ENCODE assay signal across 13 cellular contexts in genomic region chr1:169662680-169663079, GRCh38. TPM values are rescaled to one million over a fixed set of nuclear protein-coding genes. Genes with fewer than 3 reads are reported as not detected.
DNase-seq lines count a peak whose midpoint lies in the region; ATAC-seq and TF ChIP-seq lines count a peak whose summit lies in the region.
"Not testable (repeated sequence)": the region's sequence is repeated elsewhere in the genome, so short reads cannot be mapped to it uniquely, and the experiment has no call there.
"Had no signal": no experiment of that assay in that cellular context is flagged by ENCODE, and none has a peak within 500 bp of the region (broad histone marks: within the 10 kb centered on the region; RNA-seq: fewer than 3 reads in every experiment).

No MANE protein-coding gene starts in this region.

- CTCF ChIA-PET in CD8-positive, alpha-beta T cell (lab: Charles Lee); WTC11 (lab: Charles Lee); activated CD8-positive, alpha-beta T cell treated with anti-CD3 and anti-CD28 coated beads, Interleukin-2, amount 10 ng/mL, durations not matched to agents 7 days and 5 days (lab: Charles Lee); activated naive CD4-positive, alpha-beta T cell treated with anti-CD3 and anti-CD28 coated beads for 36 hours (lab: Charles Lee); naive thymus-derived CD4-positive, alpha-beta T cell (lab: Charles Lee): not testable (repeated sequence)

- peaks cover 51% of the 10 kb centered on the region for H3K36me3 Mint-ChIP-seq in CD8-positive, alpha-beta T cell
- not testable (repeated sequence) for H3K36me3 Mint-ChIP-seq in WTC11; central memory CD8-positive, alpha-beta T cell (ENCODE audit: insufficient read depth)
- peaks cover 34% of the 10 kb centered on the region for H3K36me3 Mint-ChIP-seq in activated CD8-positive, alpha-beta T cell treated with anti-CD3 and anti-CD28 coated beads, Interleukin-2, amount 10 ng/mL, durations not matched to agents 7 days and 5 days (ENCODE audit: low read depth)
- peaks cover 26% of the 10 kb centered on the region for H3K36me3 Mint-ChIP-seq in activated naive CD4-positive, alpha-beta T cell treated with anti-CD3 and anti-CD28 coated beads for 36 hours (ENCODE audit: low read depth)
- peaks cover 6 to 34% (median 26%) of the 10 kb centered on the region in 5 donors for H3K36me3 Mint-ChIP-seq in naive thymus-derived CD4-positive, alpha-beta T cell

- not testable (repeated sequence) for DNase-seq in CD8-positive, alpha-beta T cell; activated CD8-positive, alpha-beta T cell treated with anti-CD3 and anti-CD28 coated beads, Interleukin-2, amount 10 ng/mL, durations not matched to agents 7 days and 5 days; central memory CD8-positive, alpha-beta T cell (ENCODE audit: low spot score in 2 of 2); naive thymus-derived CD4-positive, alpha-beta T cell
- DNase-seq in NCI-H1105 treated with DMSO at 0.1 percent for 48 hours (lab: John Stamatoyannopoulos, UW) (peak; percentile 5), WTC11 (ENCODE audit: low spot score) (peak; percentile 19)
- DNase-seq in activated naive CD4-positive, alpha-beta T cell treated with anti-CD3 and anti-CD28 coated beads for 36 hours, result peak; percentile 15

- H3K36me3 ChIP-seq in CD8-positive, alpha-beta T cell (ENCODE audit: insufficient read depth, low read length); naive thymus-derived CD4-positive, alpha-beta T cell (ENCODE audit: control insufficient read depth in 2 of 3, insufficient read depth in 3 of 3, low read length in 3 of 3): not testable (repeated sequence)

- intact Hi-C loops in CD8-positive, alpha-beta T cell (cut with DNase I, micrococcal nuclease); activated naive CD4-positive, alpha-beta T cell treated with anti-CD3 and anti-CD28 coated beads for 36 hours (cut with micrococcal nuclease): not testable (repeated sequence)
- intact Hi-C loops in naive thymus-derived CD4-positive, alpha-beta T cell (cut with micrococcal nuclease), result loop anchor here in 1 of 2 donors (1.0 kb wide), 1 partner anchor 31 kb away; no protein-coding TSS in a partner anchor

- H3K9me3 Mint-ChIP-seq in CD8-positive, alpha-beta T cell, result peaks cover 15% of the 10 kb centered on the region
- not testable (repeated sequence) for H3K9me3 Mint-ChIP-seq in WTC11; central memory CD8-positive, alpha-beta T cell
- peaks cover 17% of the 10 kb centered on the region for H3K9me3 Mint-ChIP-seq in activated CD8-positive, alpha-beta T cell treated with anti-CD3 and anti-CD28 coated beads, Interleukin-2, amount 10 ng/mL, durations not matched to agents 7 days and 5 days (ENCODE audit: insufficient read depth)
- peaks cover 15% of the 10 kb centered on the region for H3K9me3 Mint-ChIP-seq in activated naive CD4-positive, alpha-beta T cell treated with anti-CD3 and anti-CD28 coated beads for 36 hours
- H3K9me3 Mint-ChIP-seq in naive thymus-derived CD4-positive, alpha-beta T cell, result peaks cover 0 to 46% (median 14%) of the 10 kb centered on the region in 11 donors

- H3K27ac ChIP-seq in CD8-positive, alpha-beta T cell (ENCODE audit: low read depth, low read length); naive thymus-derived CD4-positive, alpha-beta T cell (ENCODE audit: low read depth, low read length): not testable (repeated sequence)

- ATAC-seq in CD8-positive, alpha-beta T cell; WTC11; activated CD8-positive, alpha-beta T cell treated with anti-CD3 and anti-CD28 coated beads, Interleukin-2, amount 10 ng/mL, durations not matched to agents 7 days and 5 days; central memory CD8-positive, alpha-beta T cell (replicated peaks; ENCODE audit: extremely low read depth, poor library complexity, severe bottlenecking); naive thymus-derived CD4-positive, alpha-beta T cell: not testable (repeated sequence)

- not testable (repeated sequence) for H3K4me3 ChIP-seq in CD8-positive, alpha-beta T cell (ENCODE audit: low read depth, low read length)
- H3K4me3 ChIP-seq in naive thymus-derived CD4-positive, alpha-beta T cell (ENCODE audit: low read length), result peak overlapping the region; percentile 22

- H3K4me1 Mint-ChIP-seq in CD8-positive, alpha-beta T cell (ENCODE audit: low read depth), result peaks cover 74% of the 10 kb centered on the region
- H3K4me1 Mint-ChIP-seq in WTC11, result peaks cover 17% of the 10 kb centered on the region
- H3K4me1 Mint-ChIP-seq in activated CD8-positive, alpha-beta T cell treated with anti-CD3 and anti-CD28 coated beads, Interleukin-2, amount 10 ng/mL, durations not matched to agents 7 days and 5 days (ENCODE audit: low read depth), result peaks cover 50% of the 10 kb centered on the region
- H3K4me1 Mint-ChIP-seq in activated naive CD4-positive, alpha-beta T cell treated with anti-CD3 and anti-CD28 coated beads for 36 hours (ENCODE audit: low read depth), result peaks cover 66% of the 10 kb centered on the region
- peaks cover 52% of the 10 kb centered on the region for H3K4me1 Mint-ChIP-seq in central memory CD8-positive, alpha-beta T cell
- peaks cover 37 to 71% (median 64%) of the 10 kb centered on the region in 7 donors for H3K4me1 Mint-ChIP-seq in naive thymus-derived CD4-positive, alpha-beta T cell

- not testable (repeated sequence) for TF ChIP-seq CTCF in CD8-positive, alpha-beta T cell (IDR thresholded peaks at IDR 0.05); WTC11 (IDR thresholded peaks at IDR 0.05)

- not testable (repeated sequence) for H3K27me3 Mint-ChIP-seq in CD8-positive, alpha-beta T cell (ENCODE audit: low read depth); activated CD8-positive, alpha-beta T cell treated with anti-CD3 and anti-CD28 coated beads, Interleukin-2, amount 10 ng/mL, durations not matched to agents 7 days and 5 days (ENCODE audit: low read depth); activated naive CD4-positive, alpha-beta T cell treated with anti-CD3 and anti-CD28 coated beads for 36 hours (ENCODE audit: low read depth); central memory CD8-positive, alpha-beta T cell; naive thymus-derived CD4-positive, alpha-beta T cell
- H3K27me3 Mint-ChIP-seq in WTC11 (ENCODE audit: low read depth), result peaks cover 52% of the 10 kb centered on the region

- POLR2A ChIA-PET in CD8-positive, alpha-beta T cell (lab: Charles Lee), result interaction anchor here (1.2 kb wide), 1 partner anchor 30 kb away, joined by 4 read pairs; no protein-coding TSS in a partner anchor
- POLR2A ChIA-PET in WTC11 (lab: Charles Lee); activated CD8-positive, alpha-beta T cell treated with anti-CD3 and anti-CD28 coated beads, Interleukin-2, amount 10 ng/mL, durations not matched to agents 7 days and 5 days (lab: Charles Lee): not testable (repeated sequence)
- POLR2A ChIA-PET in naive thymus-derived CD4-positive, alpha-beta T cell (lab: Charles Lee), result interaction anchor here (2.7 kb wide), 1 partner anchor 30 kb away, joined by 9 read pairs; no protein-coding TSS in a partner anchor

- H3K27me3 ChIP-seq in CD8-positive, alpha-beta T cell (ENCODE audit: insufficient read depth, low read length); naive thymus-derived CD4-positive, alpha-beta T cell (ENCODE audit: control insufficient read depth in 2 of 2, insufficient read depth in 2 of 2, low read length in 2 of 2): not testable (repeated sequence)

- not testable (repeated sequence) for H3K9me3 ChIP-seq in CD8-positive, alpha-beta T cell (ENCODE audit: low read length); naive thymus-derived CD4-positive, alpha-beta T cell (ENCODE audit: control insufficient read depth in 2 of 3, low read length in 3 of 3)

- H3K4me1 ChIP-seq in CD8-positive, alpha-beta T cell (ENCODE audit: insufficient read depth, low read length), result peaks cover 20% of the 10 kb centered on the region
- H3K4me1 ChIP-seq in naive thymus-derived CD4-positive, alpha-beta T cell (ENCODE audit: control insufficient read depth in 2 of 2, insufficient read depth in 2 of 2, low read length in 2 of 2), result peaks cover 11 to 16% of the 10 kb centered on the region in 2 donors

- peak overlapping the region; percentile 71 for H3K27ac Mint-ChIP-seq in CD8-positive, alpha-beta T cell
- H3K27ac Mint-ChIP-seq in WTC11; activated CD8-positive, alpha-beta T cell treated with anti-CD3 and anti-CD28 coated beads, Interleukin-2, amount 10 ng/mL, durations not matched to agents 7 days and 5 days: not testable (repeated sequence)
- H3K27ac Mint-ChIP-seq in activated naive CD4-positive, alpha-beta T cell treated with anti-CD3 and anti-CD28 coated beads for 36 hours, result peak overlapping the region; percentile 33
- peak overlapping the region; percentile 61 for H3K27ac Mint-ChIP-seq in central memory CD8-positive, alpha-beta T cell (ENCODE audit: low read depth)
- H3K27ac Mint-ChIP-seq in naive thymus-derived CD4-positive, alpha-beta T cell, result peak overlapping the region in 8 of 9 donors; percentile 19 to 95 (median 69)

- peak overlapping the region; percentile 86 for H3K4me3 Mint-ChIP-seq in CD8-positive, alpha-beta T cell
- H3K4me3 Mint-ChIP-seq in WTC11, result not testable (repeated sequence)
- H3K4me3 Mint-ChIP-seq in activated CD8-positive, alpha-beta T cell treated with anti-CD3 and anti-CD28 coated beads, Interleukin-2, amount 10 ng/mL, durations not matched to agents 7 days and 5 days, result peak overlapping the region; percentile 4
- H3K4me3 Mint-ChIP-seq in activated naive CD4-positive, alpha-beta T cell treated with anti-CD3 and anti-CD28 coated beads for 36 hours, result peak overlapping the region; percentile 73
- peak overlapping the region; percentile 52 for H3K4me3 Mint-ChIP-seq in central memory CD8-positive, alpha-beta T cell
- peak overlapping the region; percentile 1 to 93 (median 65) for H3K4me3 Mint-ChIP-seq in naive thymus-derived CD4-positive, alpha-beta T cell

RNA-seq across cellular contexts. Expression of gene SELP, which starts 32.8 kb away (rescaled TPM):
- total RNA-seq in CD8-positive, alpha-beta T cell, result under 1 TPM; 0.43 to 0.81 TPM
- 0.17 TPM in 1 of 3 replicates, not detected in the others for total RNA-seq in WTC11 (2021)
- total RNA-seq in activated CD8-positive, alpha-beta T cell treated with anti-CD3 and anti-CD28 coated beads, Interleukin-2, amount 10 ng/mL, durations not matched to agents 7 days and 5 days, result under 1 TPM in 1 of 2 experiments, not detected in 1; 0.13 TPM
- total RNA-seq in activated naive CD4-positive, alpha-beta T cell treated with anti-CD3 and anti-CD28 coated beads for 36 hours, result 1 to 10 TPM; 2.4 to 2.6 TPM
- total RNA-seq in naive thymus-derived CD4-positive, alpha-beta T cell, result 1 to 10 TPM in 4 of 5 experiments, under 1 TPM in 1; 0.27 to 3.2 (median 2.3) TPM
- polyA plus RNA-seq in naive thymus-derived CD4-positive, alpha-beta T cell, result under 1 TPM; 0.39 to 0.50 TPM
- total RNA-seq: A673, Caco-2, GM23248, LHCN-M2, PC-3 had no signal
- polyA plus RNA-seq: GM23248, SK-N-SH had no signal

RNA-seq across cellular contexts. Expression of gene SELL, which starts 48.7 kb away (rescaled TPM):
- 10 to 100 TPM; 79.5 to 80.7 TPM for total RNA-seq in CD8-positive, alpha-beta T cell
- 0.26 to 0.85 TPM (median 0.41 TPM) in 3 replicates for total RNA-seq in WTC11 (2021)
- 100 to 1,000 TPM; 192 to 222 TPM for total RNA-seq in activated CD8-positive, alpha-beta T cell treated with anti-CD3 and anti-CD28 coated beads, Interleukin-2, amount 10 ng/mL, durations not matched to agents 7 days and 5 days
- 100 to 1,000 TPM; 362 to 365 TPM for total RNA-seq in activated naive CD4-positive, alpha-beta T cell treated with anti-CD3 and anti-CD28 coated beads for 36 hours
- 100 to 1,000 TPM; 303 to 633 (median 519) TPM for total RNA-seq in naive thymus-derived CD4-positive, alpha-beta T cell
- 1,000 to 10,000 TPM; 2,291 to 2,521 TPM for polyA plus RNA-seq in naive thymus-derived CD4-positive, alpha-beta T cell
- total RNA-seq: A673, Caco-2, GM23248, LHCN-M2 had no signal
- polyA plus RNA-seq: GM23248 had no signal

Comparison
In these comparisons a context has a peak if more than half of its experiments do, and no peak if none do; other contexts are left out.
1. RNA of gene SELL, which starts 48.7 kb away (total RNA-seq): 303 to 633 TPM in naive thymus-derived CD4-positive, alpha-beta T cell, 362 to 365 TPM in activated naive CD4-positive, alpha-beta T cell treated with anti-CD3 and anti-CD28 coated beads for 36 hours, 192 to 222 TPM in activated CD8-positive, alpha-beta T cell treated with anti-CD3 and anti-CD28 coated beads, Interleukin-2, amount 10 ng/mL, durations not matched to agents 7 days and 5 days and 79.5 to 80.7 TPM in CD8-positive, alpha-beta T cell; 0.26 to 0.85 TPM in WTC11; every median in the first group is over 10 times any median in the second.